ENCODE assay signal across 9 cellular contexts in the genomic region with DNA sequence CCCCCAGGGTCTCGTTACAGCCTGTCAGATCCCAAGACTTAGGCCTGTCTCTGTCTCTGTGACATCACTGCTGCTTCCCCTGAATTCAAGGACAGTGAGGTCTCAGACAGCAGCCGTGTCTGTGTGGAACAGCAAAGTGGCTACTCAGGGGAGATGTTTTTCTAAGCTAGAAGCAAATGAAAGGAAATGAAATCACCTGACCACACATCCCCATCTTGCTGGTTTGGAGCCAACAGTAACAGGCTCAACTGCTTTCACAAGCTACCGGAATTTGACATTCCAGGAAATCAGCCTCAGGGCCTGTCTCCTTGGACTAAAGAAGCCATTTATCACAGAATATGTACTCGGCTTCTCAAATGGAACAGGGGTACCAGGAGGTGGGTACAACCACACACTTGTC.
DNase-seq lines count a peak whose midpoint lies in the region; ATAC-seq and TF ChIP-seq lines count a peak whose summit lies in the region.
"Had no signal": no experiment of that assay in that cellular context is flagged by ENCODE, and none has a peak within 500 bp of the region (broad histone marks: within the 10 kb centered on the region; RNA-seq: fewer than 3 reads in every experiment).

No MANE protein-coding gene starts in this region.

- H2AFZ ChIP-seq in osteoblast (ENCODE audit: low read length) = peak overlapping the region; percentile 51

- H4K20me1 ChIP-seq in osteoblast (ENCODE audit: insufficient read depth, low read length) = no peaks in the 10 kb centered on the region

- peak overlapping the region; percentile 57 for H3K4me2 ChIP-seq in osteoblast (ENCODE audit: insufficient read depth, low read length)

- TF ChIP-seq POLR2A in esophagus squamous epithelium (IDR thresholded peaks at IDR 0.05) = no peak

- no peaks in the 10 kb centered on the region for H3K79me2 ChIP-seq in osteoblast (ENCODE audit: insufficient read depth, low read length)

- H3K27me3 ChIP-seq in esophagus squamous epithelium (no peaks in the 10 kb centered on the region), osteoblast (ENCODE audit: insufficient read depth, low read length) (no peaks in the 10 kb centered on the region)

- intact Hi-C loops in CD14-positive monocyte (cut with micrococcal nuclease) (no loop called here), esophagus squamous epithelium (cut with DNase I) (no loop called here)

- peak overlapping the region in 1 of 2 donors; percentile 11 for H3K4me3 Mint-ChIP-seq in CD14-positive monocyte

- ATAC-seq in HG03378 (IDR thresholded peaks at IDR 0.05; ENCODE audit: unreplicated experiment) = no peak

- H3K9me3 ChIP-seq in esophagus squamous epithelium = no peaks in the 10 kb centered on the region
- H3K9me3 ChIP-seq in osteoblast (ENCODE audit: low read depth, low read length) = no peaks in the 10 kb centered on the region

- TF ChIP-seq CTCF in CD14-positive monocyte (IDR thresholded peaks at IDR 0.05) (no peak), esophagus squamous epithelium (IDR thresholded peaks at IDR 0.05) (no peak), osteoblast (IDR thresholded peaks at IDR 0.05; ENCODE audit: extremely low read depth, low read depth, low read length) (no peak)

- H3K4me1 ChIP-seq in esophagus squamous epithelium (peaks cover 0 to 22% (median 15%) of the 10 kb centered on the region in 3 donors), osteoblast (ENCODE audit: insufficient read depth, low read length) (peaks cover 14% of the 10 kb centered on the region)

- H3K36me3 Mint-ChIP-seq in CD14-positive monocyte = peaks cover 53 to 73% of the 10 kb centered on the region in 2 donors

- H3K4me1 Mint-ChIP-seq in CD14-positive monocyte = peaks cover 29% of the 10 kb centered on the region

- DNase-seq in CD14-positive monocyte (ENCODE audit: low spot score) = no peak
- DNase-seq in NCI-H69 (lab: John Stamatoyannopoulos, UW) = peak; percentile 47
- no peak for DNase-seq in esophagus squamous epithelium (lab: John Stamatoyannopoulos, UW)
- DNase-seq in osteoblast (ENCODE audit: insufficient read length, low spot score, missing footprints) = peak; percentile 96
- no peak for DNase-seq in NAMALWA (ENCODE audit: low spot score)
- DNase-seq in DMS 273 (lab: John Stamatoyannopoulos, UW; ENCODE audit: unreplicated experiment) = no peak
- DNase-seq in MV-4-11 (lab: John Stamatoyannopoulos, UW) = no peak
- DNase-seq: NCI-H1048 had no signal

- H3K36me3 ChIP-seq in esophagus squamous epithelium (peaks cover 7 to 71% (median 9%) of the 10 kb centered on the region in 3 donors), osteoblast (ENCODE audit: insufficient read depth, low read length) (peaks cover 31% of the 10 kb centered on the region)

- H3K27ac ChIP-seq in esophagus squamous epithelium = peak overlapping the region in 3 of 4 donors; percentile 11 to 68 (median 66)
- H3K27ac ChIP-seq in osteoblast (ENCODE audit: low read depth, low read length) = peak overlapping the region; percentile 58

- peaks cover 0 to 1% (median 0%) of the 10 kb centered on the region in 3 donors for H3K27me3 Mint-ChIP-seq in CD14-positive monocyte (ENCODE audit: low read depth in 3 of 3)

- 26 to 48% methylated on average over 3 of the region's 4 CpGs for WGBS in esophagus squamous epithelium, 2 donors

- no peak overlapping the region for H3K4me3 ChIP-seq in esophagus squamous epithelium
- H3K4me3 ChIP-seq in osteoblast (ENCODE audit: insufficient read depth, low read length) = no peak overlapping the region

- H3K27ac Mint-ChIP-seq in CD14-positive monocyte = peak overlapping the region; percentile 25 to 90 (median 82)

- no peaks in the 10 kb centered on the region for H3K9me3 Mint-ChIP-seq in CD14-positive monocyte

Comparison
In these comparisons a context has a peak if more than half of its experiments do, and no peak if none do; other contexts are left out.
1. DNase-seq: peak in NCI-H69 (single experiment) and osteoblast (single experiment); none in CD14-positive monocyte (single experiment), esophagus squamous epithelium (single experiment), NAMALWA (single experiment), DMS 273 (single experiment) and MV-4-11 (single experiment).